Comparison of ENCODE assay signal across 8 cellular contexts in the genomic region with DNA sequence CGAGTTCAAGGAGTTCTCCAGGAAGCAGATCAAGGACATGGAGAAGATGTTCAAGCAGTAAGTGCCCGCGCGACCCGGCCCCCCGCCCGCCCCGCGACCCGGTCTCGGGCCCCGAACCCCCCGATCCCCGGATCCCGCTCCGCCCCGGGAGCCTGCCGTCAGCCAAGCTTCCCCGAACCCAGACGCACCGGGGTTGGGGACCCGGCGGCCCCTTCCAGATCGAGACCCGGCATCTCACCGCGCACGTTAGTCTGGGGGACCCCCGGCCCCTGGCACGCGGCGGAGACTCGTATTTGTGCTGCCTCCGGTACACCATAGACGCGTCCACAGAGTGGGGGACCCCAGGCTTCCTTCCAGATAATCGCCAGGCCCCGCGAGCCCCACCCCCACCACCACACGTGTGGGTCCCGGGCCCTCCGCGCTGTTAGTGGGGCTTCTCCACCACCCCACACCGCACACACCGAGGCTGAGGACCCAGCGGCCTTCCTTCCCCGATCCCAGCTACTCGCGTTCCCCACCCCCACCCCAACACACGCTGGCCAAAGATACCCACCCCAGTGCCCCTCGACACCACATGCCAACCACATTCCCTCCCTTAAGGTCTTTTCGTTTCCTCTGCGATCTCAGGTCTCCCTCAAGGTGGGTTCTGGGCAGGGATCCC. TPM values are rescaled to one million over a fixed set of nuclear protein-coding genes. Genes with fewer than 3 reads are reported as not detected.
DNase-seq lines count a peak whose midpoint lies in the region; ATAC-seq and TF ChIP-seq lines count a peak whose summit lies in the region.

No MANE protein-coding gene starts in this region.

- CTCF ChIA-PET in activated CD8-positive, alpha-beta memory T cell treated with anti-CD3 and anti-CD28 coated beads, Interleukin-2, amount 10 ng/mL, durations not matched to agents 7 days and 5 days (lab: Charles Lee) = interaction anchor here (0.8 to 3.6 kb wide), 2 partner anchors 64 to 86 kb away, joined by 3 to 29 read pairs; no protein-coding TSS in a partner anchor
- CTCF ChIA-PET in WTC11 (lab: Charles Lee) = interaction anchor here (0.6 to 1.3 kb wide), 6 partner anchors 11 to 93 kb away, joined by 3 to 21 read pairs (median 4); no protein-coding TSS in a partner anchor

- peak; percentile 49 for DNase-seq in activated CD8-positive, alpha-beta memory T cell treated with anti-CD3 and anti-CD28 coated beads, Interleukin-2, amount 10 ng/mL, durations not matched to agents 7 days and 5 days
- no peak for DNase-seq in activated CD8-positive, alpha-beta memory T cell treated with anti-CD3 and anti-CD28 coated beads for 24 hours
- DNase-seq in WTC11 (ENCODE audit: low spot score) (no peak), glutamatergic neuron (no peak), HPDE6-E6E7 (ENCODE audit: extremely low spot score) (no peak), occipital lobe (lab: John Stamatoyannopoulos, UW) (no peak)
- peak; percentile 20 for DNase-seq in stimulated activated CD4-positive, alpha-beta T cell treated with anti-CD3 and anti-CD28 coated beads, Interleukin-4, amount 100 ng/mL, for 1 hour

- peak overlapping the region; percentile 91 for H3K4me3 Mint-ChIP-seq in activated CD8-positive, alpha-beta memory T cell treated with anti-CD3 and anti-CD28 coated beads, Interleukin-2, amount 10 ng/mL, durations not matched to agents 7 days and 5 days
- H3K4me3 Mint-ChIP-seq in WTC11 (peak overlapping the region; percentile 80), glutamatergic neuron (ENCODE audit: unreplicated experiment) (peak overlapping the region; percentile 80)

- H3K27ac Mint-ChIP-seq in activated CD8-positive, alpha-beta memory T cell treated with anti-CD3 and anti-CD28 coated beads, Interleukin-2, amount 10 ng/mL, durations not matched to agents 7 days and 5 days = peak overlapping the region; percentile 86
- H3K27ac Mint-ChIP-seq in WTC11 (no peak overlapping the region), glutamatergic neuron (ENCODE audit: unreplicated experiment) (no peak overlapping the region)

- TF ChIP-seq CTCF in WTC11 (IDR thresholded peaks at IDR 0.05) (no peak), glutamatergic neuron (IDR thresholded peaks at IDR 0.05; ENCODE audit: partially characterized antibody, unreplicated experiment) (no peak)

- no peaks in the 10 kb centered on the region for H3K9me3 Mint-ChIP-seq in activated CD8-positive, alpha-beta memory T cell treated with anti-CD3 and anti-CD28 coated beads, Interleukin-2, amount 10 ng/mL, durations not matched to agents 7 days and 5 days (ENCODE audit: low read depth)
- H3K9me3 Mint-ChIP-seq in WTC11 (no peaks in the 10 kb centered on the region), glutamatergic neuron (ENCODE audit: unreplicated experiment) (peaks cover 7% of the 10 kb centered on the region)

- peaks cover 28% of the 10 kb centered on the region for H3K36me3 Mint-ChIP-seq in activated CD8-positive, alpha-beta memory T cell treated with anti-CD3 and anti-CD28 coated beads, Interleukin-2, amount 10 ng/mL, durations not matched to agents 7 days and 5 days
- no peaks in the 10 kb centered on the region for H3K36me3 Mint-ChIP-seq in WTC11
- no peaks in the 10 kb centered on the region for H3K36me3 Mint-ChIP-seq in glutamatergic neuron (ENCODE audit: unreplicated experiment)

- POLR2A ChIA-PET in WTC11 (lab: Charles Lee) = no interaction called here

- ATAC-seq in activated CD8-positive, alpha-beta memory T cell treated with anti-CD3 and anti-CD28 coated beads, Interleukin-2, amount 10 ng/mL, durations not matched to agents 7 days and 5 days = no peak
- ATAC-seq in WTC11 = no peak
- ATAC-seq in GM18511 (IDR thresholded peaks at IDR 0.05; ENCODE audit: unreplicated experiment) = no peak

- peaks cover 42% of the 10 kb centered on the region for H3K4me1 Mint-ChIP-seq in activated CD8-positive, alpha-beta memory T cell treated with anti-CD3 and anti-CD28 coated beads, Interleukin-2, amount 10 ng/mL, durations not matched to agents 7 days and 5 days
- peaks cover 24% of the 10 kb centered on the region for H3K4me1 Mint-ChIP-seq in WTC11
- H3K4me1 Mint-ChIP-seq in glutamatergic neuron (ENCODE audit: low read depth, unreplicated experiment) = peaks cover 8% of the 10 kb centered on the region

- H3K27me3 Mint-ChIP-seq in activated CD8-positive, alpha-beta memory T cell treated with anti-CD3 and anti-CD28 coated beads, Interleukin-2, amount 10 ng/mL, durations not matched to agents 7 days and 5 days = peaks cover 28% of the 10 kb centered on the region
- H3K27me3 Mint-ChIP-seq in WTC11 (ENCODE audit: low read depth) = peaks cover 47% of the 10 kb centered on the region
- peaks cover 18% of the 10 kb centered on the region for H3K27me3 Mint-ChIP-seq in glutamatergic neuron (ENCODE audit: unreplicated experiment)

TF ChIP-seq in WTC11, 78 proteins besides CTCF, POLR2A, EP300 and RAD21:
- TF ChIP-seq ZBTB21 (CRISPR knock-in tag; IDR thresholded peaks at IDR 0.05; ENCODE audit: borderline replicate concordance) (no peak), HMGA2 (CRISPR knock-in tag; IDR thresholded peaks at IDR 0.05) (no peak), JAZF1 (CRISPR knock-in tag; IDR thresholded peaks at IDR 0.05) (no peak), ATF1 (CRISPR knock-in tag; IDR thresholded peaks at IDR 0.05) (no peak)
- TF ChIP-seq, protein P1, sequence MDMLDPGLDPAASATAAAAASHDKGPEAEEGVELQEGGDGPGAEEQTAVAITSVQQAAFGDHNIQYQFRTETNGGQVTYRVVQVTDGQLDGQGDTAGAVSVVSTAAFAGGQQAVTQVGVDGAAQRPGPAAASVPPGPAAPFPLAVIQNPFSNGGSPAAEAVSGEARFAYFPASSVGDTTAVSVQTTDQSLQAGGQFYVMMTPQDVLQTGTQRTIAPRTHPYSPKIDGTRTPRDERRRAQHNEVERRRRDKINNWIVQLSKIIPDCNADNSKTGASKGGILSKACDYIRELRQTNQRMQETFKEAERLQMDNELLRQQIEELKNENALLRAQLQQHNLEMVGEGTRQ (CRISPR knock-in tag; IDR thresholded peaks at IDR 0.05) = no peak
- TF ChIP-seq, protein P2, sequence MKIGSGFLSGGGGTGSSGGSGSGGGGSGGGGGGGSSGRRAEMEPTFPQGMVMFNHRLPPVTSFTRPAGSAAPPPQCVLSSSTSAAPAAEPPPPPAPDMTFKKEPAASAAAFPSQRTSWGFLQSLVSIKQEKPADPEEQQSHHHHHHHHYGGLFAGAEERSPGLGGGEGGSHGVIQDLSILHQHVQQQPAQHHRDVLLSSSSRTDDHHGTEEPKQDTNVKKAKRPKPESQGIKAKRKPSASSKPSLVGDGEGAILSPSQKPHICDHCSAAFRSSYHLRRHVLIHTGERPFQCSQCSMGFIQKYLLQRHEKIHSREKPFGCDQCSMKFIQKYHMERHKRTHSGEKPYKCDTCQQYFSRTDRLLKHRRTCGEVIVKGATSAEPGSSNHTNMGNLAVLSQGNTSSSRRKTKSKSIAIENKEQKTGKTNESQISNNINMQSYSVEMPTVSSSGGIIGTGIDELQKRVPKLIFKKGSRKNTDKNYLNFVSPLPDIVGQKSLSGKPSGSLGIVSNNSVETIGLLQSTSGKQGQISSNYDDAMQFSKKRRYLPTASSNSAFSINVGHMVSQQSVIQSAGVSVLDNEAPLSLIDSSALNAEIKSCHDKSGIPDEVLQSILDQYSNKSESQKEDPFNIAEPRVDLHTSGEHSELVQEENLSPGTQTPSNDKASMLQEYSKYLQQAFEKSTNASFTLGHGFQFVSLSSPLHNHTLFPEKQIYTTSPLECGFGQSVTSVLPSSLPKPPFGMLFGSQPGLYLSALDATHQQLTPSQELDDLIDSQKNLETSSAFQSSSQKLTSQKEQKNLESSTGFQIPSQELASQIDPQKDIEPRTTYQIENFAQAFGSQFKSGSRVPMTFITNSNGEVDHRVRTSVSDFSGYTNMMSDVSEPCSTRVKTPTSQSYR (CRISPR knock-in tag; IDR thresholded peaks at IDR 0.05) = no peak

RNA-seq across cellular contexts. Expression of a gene that starts 0.7 kb away (rescaled TPM):
- total RNA-seq in activated CD8-positive, alpha-beta memory T cell treated with anti-CD3 and anti-CD28 coated beads, Interleukin-2, amount 10 ng/mL, durations not matched to agents 7 days and 5 days = 10 to 100 TPM; 95.4 to 98.9 TPM
- 19.5 to 23.8 TPM (median 21.9 TPM) in 3 replicates for total RNA-seq in WTC11 (2021)
- total RNA-seq in glutamatergic neuron (ENCODE audit: unreplicated experiment) = 2.6 TPM
- total RNA-seq in occipital lobe = 8.3 TPM

RNA-seq across cellular contexts. Expression of a gene that starts 27.9 kb away (rescaled TPM):
- under 1 TPM; 0.68 to 0.93 TPM for total RNA-seq in activated CD8-positive, alpha-beta memory T cell treated with anti-CD3 and anti-CD28 coated beads, Interleukin-2, amount 10 ng/mL, durations not matched to agents 7 days and 5 days
- 1.6 to 2.2 TPM (median 2.2 TPM) in 3 replicates for total RNA-seq in WTC11 (2021)
- total RNA-seq in glutamatergic neuron (ENCODE audit: unreplicated experiment) = not detected
- not detected for total RNA-seq in occipital lobe

RNA-seq across cellular contexts. Expression of a gene that starts 46.2 kb away (rescaled TPM):
- total RNA-seq in activated CD8-positive, alpha-beta memory T cell treated with anti-CD3 and anti-CD28 coated beads, Interleukin-2, amount 10 ng/mL, durations not matched to agents 7 days and 5 days = not detected
- total RNA-seq in WTC11 (2021) (0.83 to 1.1 TPM (median 1.1 TPM) in 3 replicates), glutamatergic neuron (ENCODE audit: unreplicated experiment) (not detected), occipital lobe (not detected)

Comparison
In these comparisons a context has a peak if more than half of its experiments do, and no peak if none do; other contexts are left out.
1. DNase-seq: peak in activated CD8-positive, alpha-beta memory T cell treated with anti-CD3 and anti-CD28 coated beads, Interleukin-2, amount 10 ng/mL, durations not matched to agents 7 days and 5 days (single experiment) and stimulated activated CD4-positive, alpha-beta T cell treated with anti-CD3 and anti-CD28 coated beads, Interleukin-4, amount 100 ng/mL, for 1 hour (single experiment); none in activated CD8-positive, alpha-beta memory T cell treated with anti-CD3 and anti-CD28 coated beads for 24 hours (single experiment), WTC11 (single experiment), glutamatergic neuron (single experiment), HPDE6-E6E7 (single experiment) and occipital lobe (single experiment).
2. Peak in every context shown above with its lines, with median percentiles within 50 percentile points of each other: H3K4me3 Mint-ChIP-seq.